In the genomic region with DNA sequence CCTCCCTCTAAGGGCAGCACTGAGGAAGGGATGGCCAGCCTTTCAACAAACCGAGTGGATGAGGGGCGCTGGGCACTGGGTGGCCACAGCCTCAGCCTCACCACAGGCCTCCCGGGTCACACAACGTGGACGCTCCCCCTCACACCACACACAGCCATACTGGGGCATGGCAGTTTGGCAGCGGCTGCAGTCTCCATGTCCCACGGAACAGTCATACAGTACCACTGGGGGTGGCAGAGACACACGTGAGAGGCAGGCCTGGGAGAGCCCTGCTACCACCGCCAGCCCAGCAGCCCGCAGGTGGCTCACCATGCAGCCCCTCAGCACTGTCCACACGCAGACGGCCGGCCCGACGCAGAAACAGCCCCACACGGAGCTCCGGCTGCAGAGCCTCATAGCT, we compare ENCODE assay signal across 23 cellular contexts.
"Had no signal": no experiment of that assay in that cellular context is flagged by ENCODE, and none has a peak within 500 bp of the region (broad histone marks: within the 10 kb centered on the region; RNA-seq: fewer than 3 reads in every experiment).

No MANE protein-coding gene starts in this region.

- H3K27ac ChIP-seq: HL-60, SJCRH30 had no signal

- H3K36me3 ChIP-seq: MG63 had no signal

- FAIRE-seq: HTR-8/SVneo, RCC 7860 had no signal

- H3K4me3 ChIP-seq: MG63, SJCRH30 had no signal

- H3K9me3 ChIP-seq: MG63, SJCRH30 had no signal

- H3K27me3 ChIP-seq: MG63, SJCRH30 had no signal

- DNase-seq: Karpas-422, KG1, MG63, NCI-H1092, NCI-H1105 treated with DMSO at 0.1 percent for 48 hours, NCI-H1417 treated with DMSO at 0.1 percent for 48 hours, NCI-H146, NCI-H1694 treated with DMSO at 0.1 percent for 48 hours, NCI-H1930, NCI-H2081, NCI-H2107, NCI-H226, NCI-H446, NCI-H510A, NCI-H524 treated with DMSO at 0.1 percent for 48 hours, NCI-H69, NCI-H774, SHP77 treated with DMSO at 0.1 percent for 48 hours, SJCRH30, SW 1271 had no signal
